In genomic region chr22:17920145-17920605, GRCh38 we compare ENCODE assay signal across 8 cellular contexts.
DNase-seq lines count a peak whose midpoint lies in the region; TF ChIP-seq lines count a peak whose summit lies in the region.

No MANE protein-coding gene starts in this region.

- H3K27ac ChIP-seq in ascending aorta = peak overlapping the region; percentile 15 to 42
- H3K27ac ChIP-seq in spleen = peak overlapping the region in 7 of 8 donors; percentile 29 to 74 (median 52)

- no peak for TF ChIP-seq CTCF in ascending aorta (IDR thresholded peaks at IDR 0.05)
- peak in 1 of 11 experiments; percentile 26 for TF ChIP-seq CTCF in spleen (IDR thresholded peaks at IDR 0.05 in 8 of 11, conservative IDR thresholded peaks at IDR 0.05 in 3 of 11)

- TF ChIP-seq POLR2A in spleen (IDR thresholded peaks at IDR 0.05) = no peak

- in situ Hi-C loops in ACHN (cut with HindIII; ENCODE audit: low pct_ligation_motif_present, low pct_unique_long_range_greater_than_20kb, low sequenced_read_pairs) = no loop called here

- no peaks in the 10 kb centered on the region for H3K27me3 ChIP-seq in ascending aorta
- no peaks in the 10 kb centered on the region for H3K27me3 ChIP-seq in spleen (replicated peaks in 1 of 7)

- intact Hi-C loops in ascending aorta (cut with DNase I) (no loop called here), spleen (cut with DNase I; ENCODE audit: low total_unique reads) (no loop called here)

- H3K36me3 ChIP-seq in ascending aorta (no peaks in the 10 kb centered on the region), spleen (peaks cover 0 to 5% (median 0%) of the 10 kb centered on the region in 6 donors)

- DNase-seq in NCI-H146 (lab: John Stamatoyannopoulos, UW) (peak; percentile 67), ascending aorta (ENCODE audit: low spot score in 2 of 2) (no peak), hepatic stellate cell (ENCODE audit: low spot score) (peak; percentile 31), spleen (peak; percentile 81), NCI-H82 (lab: John Stamatoyannopoulos, UW) (no peak), GOT3 (lab: John Stamatoyannopoulos, UW) (no peak), T-helper 9 cell (no peak), ACHN (no peak)

- 26 to 37% (median 29%) methylated on average over 15 of the region's 15 CpGs for WGBS in spleen, 5 donors

- H3K9me3 ChIP-seq in ascending aorta (no peaks in the 10 kb centered on the region), spleen (no peaks in the 10 kb centered on the region)

- H3K4me1 ChIP-seq in ascending aorta (peaks cover 14 to 56% of the 10 kb centered on the region in 2 donors), spleen (peaks cover 40 to 96% (median 81%) of the 10 kb centered on the region in 6 donors)

- H3K4me3 ChIP-seq in ascending aorta (peak overlapping the region in 1 of 2 donors; percentile 46), spleen (peak overlapping the region in 1 of 8 donors; percentile 19)

Comparison
In these comparisons a context has a peak if more than half of its experiments do, and no peak if none do; other contexts are left out.
1. DNase-seq: peak in NCI-H146 (single experiment), hepatic stellate cell (single experiment) and spleen (single experiment); none in ascending aorta (0 of 2), NCI-H82 (single experiment), GOT3 (single experiment), T-helper 9 cell (single experiment) and ACHN (single experiment).